8 cellular contexts compared by ENCODE assay signal in the genomic region with DNA sequence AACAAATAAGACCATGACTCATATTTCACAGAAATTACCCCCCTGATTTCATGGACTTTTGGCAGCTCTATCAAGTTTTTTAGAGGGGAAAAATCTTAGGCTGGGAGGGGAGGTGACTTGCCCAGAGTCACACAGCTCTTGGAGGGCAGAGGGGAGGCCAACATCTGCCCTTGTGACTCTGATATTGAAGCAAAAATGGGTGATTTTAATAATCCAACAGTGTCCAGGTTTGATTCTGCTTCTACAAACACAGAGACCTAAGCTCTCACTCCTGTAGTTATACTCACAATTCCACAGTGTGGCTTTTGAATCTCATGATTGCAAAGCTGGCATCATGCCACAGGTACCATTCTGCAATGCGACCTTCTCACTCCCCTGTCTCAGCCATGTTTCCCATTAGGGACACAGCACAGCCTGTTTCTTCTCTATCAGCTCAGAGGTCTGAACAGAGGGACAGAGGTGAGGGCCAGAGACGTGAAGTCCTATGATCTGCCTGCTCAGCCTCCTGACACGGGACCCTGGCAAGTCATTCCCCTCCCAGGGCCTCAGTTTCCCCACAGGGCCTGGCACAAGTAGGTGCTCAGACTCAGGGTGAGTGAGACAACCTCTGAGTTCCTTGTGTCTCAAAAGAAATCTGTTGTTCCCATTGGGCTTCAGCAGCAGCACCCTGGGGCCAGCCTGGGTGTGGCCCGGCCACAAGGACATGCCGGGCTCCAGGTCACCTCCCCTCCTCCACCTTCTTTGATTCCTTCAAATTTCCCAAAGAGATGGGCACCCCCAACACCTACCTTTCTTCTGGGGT. TPM values are rescaled to one million over a fixed set of nuclear protein-coding genes. Genes with fewer than 3 reads are reported as not detected.
A peak's percentile ranks its signal among the peaks of the same experiment; 100 is the strongest.
DNase-seq lines count a peak whose midpoint lies in the region; ATAC-seq and TF ChIP-seq lines count a peak whose summit lies in the region.

No MANE protein-coding gene starts in this region.

- peaks cover 3% of the 10 kb centered on the region for H3K27me3 Mint-ChIP-seq in activated CD4-positive, alpha-beta T cell treated with anti-CD3 and anti-CD28 coated beads, Interleukin-2, amount 10 ng/mL, durations not matched to agents 7 days and 5 days
- H3K27me3 Mint-ChIP-seq in endothelial cell (ENCODE audit: unreplicated experiment) (peaks cover 8% of the 10 kb centered on the region), natural killer cell (ENCODE audit: low read depth in 2 of 2) (no peaks in the 10 kb centered on the region)

- DNase-seq in activated CD4-positive, alpha-beta T cell treated with anti-CD3 and anti-CD28 coated beads, Interleukin-2, amount 10 ng/mL, durations not matched to agents 7 days and 5 days: no peak
- no peak for DNase-seq in activated CD4-positive, alpha-beta T cell treated with anti-CD3 and anti-CD28 coated beads, Interleukin-2, amount 50 U/mL, for 4 hours
- DNase-seq in RPMI7951 (ENCODE audit: low read depth): peak; percentile 17
- DNase-seq in endothelial cell (ENCODE audit: low spot score): no peak
- DNase-seq in natural killer cell: no peak
- no peak for DNase-seq in germinal center (ENCODE audit: low spot score)

- CTCF ChIA-PET in activated CD4-positive, alpha-beta T cell treated with anti-CD3 and anti-CD28 coated beads, Interleukin-2, amount 10 ng/mL, durations not matched to agents 7 days and 5 days (lab: Charles Lee): interaction anchor here (0.6 to 8.5 kb wide), 26 partner anchors 11 to 248 kb away, joined by 3 to 53 read pairs (median 4); a partner anchor contains a TSS

- H3K4me1 Mint-ChIP-seq in activated CD4-positive, alpha-beta T cell treated with anti-CD3 and anti-CD28 coated beads, Interleukin-2, amount 10 ng/mL, durations not matched to agents 7 days and 5 days: peaks cover 53% of the 10 kb centered on the region
- H3K4me1 Mint-ChIP-seq in endothelial cell (ENCODE audit: unreplicated experiment): peaks cover 44% of the 10 kb centered on the region
- H3K4me1 Mint-ChIP-seq in natural killer cell: peaks cover 59 to 62% of the 10 kb centered on the region in 2 donors

- intact Hi-C loops in natural killer cell (cut with micrococcal nuclease): loop anchor here (5.0 kb wide), 2 partner anchors 39 to 76 kb away; a partner anchor contains a TSS

- H3K9me3 Mint-ChIP-seq in activated CD4-positive, alpha-beta T cell treated with anti-CD3 and anti-CD28 coated beads, Interleukin-2, amount 10 ng/mL, durations not matched to agents 7 days and 5 days: peaks cover 19% of the 10 kb centered on the region
- no peaks in the 10 kb centered on the region for H3K9me3 Mint-ChIP-seq in endothelial cell (ENCODE audit: unreplicated experiment)
- H3K9me3 Mint-ChIP-seq in natural killer cell: peaks cover 0 to 3% of the 10 kb centered on the region in 2 donors

- peaks cover 57% of the 10 kb centered on the region for H3K36me3 Mint-ChIP-seq in activated CD4-positive, alpha-beta T cell treated with anti-CD3 and anti-CD28 coated beads, Interleukin-2, amount 10 ng/mL, durations not matched to agents 7 days and 5 days (ENCODE audit: low read depth)
- peaks cover 19% of the 10 kb centered on the region for H3K36me3 Mint-ChIP-seq in endothelial cell (ENCODE audit: low read depth, unreplicated experiment)
- H3K36me3 Mint-ChIP-seq in natural killer cell: peaks cover 11% of the 10 kb centered on the region

- POLR2A ChIA-PET in activated CD4-positive, alpha-beta T cell treated with anti-CD3 and anti-CD28 coated beads, Interleukin-2, amount 10 ng/mL, durations not matched to agents 7 days and 5 days (lab: Charles Lee): interaction anchor here (0.6 to 1.3 kb wide), 2 partner anchors 11 to 15 kb away, joined by 5 to 7 read pairs; a partner anchor contains a TSS

- TF ChIP-seq CTCF in endothelial cell (IDR thresholded peaks at IDR 0.05; ENCODE audit: unreplicated experiment) (no peak), natural killer cell (IDR thresholded peaks at IDR 0.05) (no peak)

- peak overlapping the region; percentile 93 for H3K27ac Mint-ChIP-seq in activated CD4-positive, alpha-beta T cell treated with anti-CD3 and anti-CD28 coated beads, Interleukin-2, amount 10 ng/mL, durations not matched to agents 7 days and 5 days
- peak overlapping the region; percentile 95 for H3K27ac Mint-ChIP-seq in endothelial cell (ENCODE audit: unreplicated experiment)
- H3K27ac Mint-ChIP-seq in natural killer cell: peak overlapping the region; percentile 98

- peak overlapping the region; percentile 90 for H3K4me3 Mint-ChIP-seq in activated CD4-positive, alpha-beta T cell treated with anti-CD3 and anti-CD28 coated beads, Interleukin-2, amount 10 ng/mL, durations not matched to agents 7 days and 5 days
- H3K4me3 Mint-ChIP-seq in endothelial cell (ENCODE audit: unreplicated experiment) (peak overlapping the region; percentile 93), natural killer cell (peak overlapping the region; percentile 99)

- ATAC-seq in natural killer cell (peak in 1 of 3 donors; percentile 16), HG03139 (IDR thresholded peaks at IDR 0.05; ENCODE audit: unreplicated experiment) (no peak), HG03175 (IDR thresholded peaks at IDR 0.05; ENCODE audit: unreplicated experiment) (no peak)

RNA-seq across cellular contexts. Expression of a gene that starts 0.8 kb away (rescaled TPM):
- 10 to 100 TPM; 77.0 to 85.4 TPM for total RNA-seq in activated CD4-positive, alpha-beta T cell treated with anti-CD3 and anti-CD28 coated beads, Interleukin-2, amount 10 ng/mL, durations not matched to agents 7 days and 5 days
- 25.6 and 37.0 TPM in 2 replicates for total RNA-seq in RPMI7951 (2014; rRNA removed; shearing (Covaris generic))
- total RNA-seq in endothelial cell (ENCODE audit: unreplicated experiment) (55.3 TPM), natural killer cell (100 to 1,000 TPM in 1 of 3 donors, 10 to 100 TPM in 2; 51.7 to 112 (median 67.2) TPM)

RNA-seq across cellular contexts. Expression of a gene that starts 14.4 kb away (rescaled TPM):
- 10 to 100 TPM; 50.9 to 60.0 TPM for total RNA-seq in activated CD4-positive, alpha-beta T cell treated with anti-CD3 and anti-CD28 coated beads, Interleukin-2, amount 10 ng/mL, durations not matched to agents 7 days and 5 days
- total RNA-seq in RPMI7951 (2014; rRNA removed; shearing (Covaris generic)): 6.2 and 8.0 TPM in 2 replicates
- total RNA-seq in endothelial cell (ENCODE audit: unreplicated experiment) (2.5 TPM), natural killer cell (10 to 100 TPM; 39.5 to 51.2 (median 49.6) TPM)

RNA-seq across cellular contexts. Expression of a gene that starts 36.9 kb away (rescaled TPM):
- total RNA-seq in activated CD4-positive, alpha-beta T cell treated with anti-CD3 and anti-CD28 coated beads, Interleukin-2, amount 10 ng/mL, durations not matched to agents 7 days and 5 days: under 1 TPM; 0.54 to 0.57 TPM
- total RNA-seq in RPMI7951 (2014; rRNA removed; shearing (Covaris generic)): 0.20 TPM in 1 of 2 replicates, not detected in the other
- 4.4 TPM for total RNA-seq in endothelial cell (ENCODE audit: unreplicated experiment)
- total RNA-seq in natural killer cell: under 1 TPM in 1 of 3 donors, not detected in 2; 0.70 TPM
